In the genomic region with DNA sequence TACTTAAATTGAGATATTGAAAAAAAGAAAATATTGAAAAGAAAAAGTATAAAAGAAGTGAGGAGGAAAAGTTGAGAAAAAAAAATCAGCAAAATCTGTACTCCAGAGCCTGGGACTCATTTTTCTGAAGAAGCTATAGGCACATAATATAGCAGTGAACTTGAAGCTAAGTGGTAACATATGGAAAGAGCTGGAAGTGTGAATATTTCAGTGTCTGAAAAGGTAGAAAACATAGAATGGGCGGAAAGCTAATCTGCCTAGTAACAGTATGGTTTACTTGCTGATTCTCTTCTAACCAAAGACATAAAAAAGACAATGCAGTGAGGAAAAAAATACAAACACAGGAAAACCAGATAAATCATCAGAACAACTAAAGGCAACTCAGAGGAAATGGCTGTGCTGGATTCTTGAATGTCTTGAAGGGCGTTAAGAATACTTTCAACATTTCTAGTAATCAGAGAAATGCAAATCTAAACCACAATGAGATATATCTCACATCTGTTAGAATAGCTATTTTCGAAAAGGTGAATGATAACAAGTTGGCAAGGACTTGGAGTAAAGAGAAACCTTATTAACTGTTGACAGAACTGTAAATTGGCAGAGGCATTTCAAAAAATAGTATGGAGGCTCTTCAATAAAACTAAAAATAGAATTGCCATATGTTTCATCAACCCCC, we compare ENCODE assay signal across 16 cellular contexts.
DNase-seq lines count a peak whose midpoint lies in the region; ATAC-seq and TF ChIP-seq lines count a peak whose summit lies in the region.
"Had no signal": no experiment of that assay in that cellular context is flagged by ENCODE, and none has a peak within 500 bp of the region (broad histone marks: within the 10 kb centered on the region; RNA-seq: fewer than 3 reads in every experiment).

No MANE protein-coding gene starts in this region.

- no peaks in the 10 kb centered on the region for H3K36me3 ChIP-seq in CD8-positive, alpha-beta T cell (ENCODE audit: insufficient read depth, low read length)
- no peaks in the 10 kb centered on the region for H3K36me3 ChIP-seq in esophagus muscularis mucosa
- H3K36me3 ChIP-seq: thyroid gland had no signal

- TF ChIP-seq POLR2A in esophagus muscularis mucosa (IDR thresholded peaks at IDR 0.05; ENCODE audit: low read depth), result no peak

- intact Hi-C loops in CD8-positive, alpha-beta T cell (cut with DNase I, micrococcal nuclease), result no loop called here
- intact Hi-C loops in esophagus muscularis mucosa (cut with DNase I), result no loop called here

- WGBS in esophagus muscularis mucosa, result 64% methylated on average over 3 of the region's 3 CpGs

- POLR2A ChIA-PET in CD8-positive, alpha-beta T cell (lab: Charles Lee), result no interaction called here

- DNase-seq in GM10266 (ENCODE audit: extremely low spot score) (peak; percentile 2), esophagus muscularis mucosa (ENCODE audit: extremely low spot score) (no peak), dedifferentiated amniotic fluid mesenchymal stem cell (ENCODE audit: extremely low spot score) (no peak)
- no peak for DNase-seq in CD8-positive, alpha-beta T cell
- DNase-seq: activated CD8-positive, alpha-beta T cell treated with anti-CD3 and anti-CD28 coated beads, Interleukin-2, amount 10 ng/mL, durations not matched to agents 7 days and 5 days; activated naive CD4-positive, alpha-beta T cell treated with anti-CD3 and anti-CD28 coated beads for 36 hours; glutamatergic neuron; kidney glomerular epithelial cell; NCI-H1930; SHP77 treated with DMSO at 0.1 percent for 48 hours; thyroid gland had no signal

- no peaks in the 10 kb centered on the region for H3K36me3 Mint-ChIP-seq in CD8-positive, alpha-beta T cell

- H3K27ac Mint-ChIP-seq in CD8-positive, alpha-beta T cell, result no peak overlapping the region
- H3K27ac Mint-ChIP-seq: activated CD8-positive, alpha-beta T cell treated with anti-CD3 and anti-CD28 coated beads, Interleukin-2, amount 10 ng/mL, durations not matched to agents 7 days and 5 days; activated naive CD4-positive, alpha-beta T cell treated with anti-CD3 and anti-CD28 coated beads for 36 hours had no signal

- no peak overlapping the region for H3K4me3 ChIP-seq in CD8-positive, alpha-beta T cell (ENCODE audit: low read depth, low read length)
- no peak overlapping the region for H3K4me3 ChIP-seq in esophagus muscularis mucosa
- H3K4me3 ChIP-seq: K562, thyroid gland had no signal

- CTCF ChIA-PET in CD8-positive, alpha-beta T cell (lab: Charles Lee), result no interaction called here

- H3K9me3 Mint-ChIP-seq in CD8-positive, alpha-beta T cell, result peaks cover 11% of the 10 kb centered on the region
- H3K9me3 Mint-ChIP-seq: activated naive CD4-positive, alpha-beta T cell treated with anti-CD3 and anti-CD28 coated beads for 36 hours had no signal

- TF ChIP-seq EP300 in esophagus muscularis mucosa (IDR thresholded peaks at IDR 0.05), result no peak

- H3K4me1 Mint-ChIP-seq in CD8-positive, alpha-beta T cell (ENCODE audit: low read depth), result no peaks in the 10 kb centered on the region

- no peak overlapping the region for H3K27ac ChIP-seq in CD8-positive, alpha-beta T cell (ENCODE audit: low read depth, low read length)
- H3K27ac ChIP-seq in esophagus muscularis mucosa (replicated peaks in 1 of 4), result no peak overlapping the region
- H3K27ac ChIP-seq: thyroid gland had no signal

- no peaks in the 10 kb centered on the region for H3K27me3 Mint-ChIP-seq in CD8-positive, alpha-beta T cell (ENCODE audit: low read depth)

- H3K27me3 ChIP-seq in CD8-positive, alpha-beta T cell (ENCODE audit: insufficient read depth, low read length), result no peaks in the 10 kb centered on the region
- no peaks in the 10 kb centered on the region for H3K27me3 ChIP-seq in esophagus muscularis mucosa
- H3K27me3 ChIP-seq: thyroid gland had no signal

- no peak overlapping the region for H3K4me3 Mint-ChIP-seq in CD8-positive, alpha-beta T cell
- H3K4me3 Mint-ChIP-seq: activated CD8-positive, alpha-beta T cell treated with anti-CD3 and anti-CD28 coated beads, Interleukin-2, amount 10 ng/mL, durations not matched to agents 7 days and 5 days; activated naive CD4-positive, alpha-beta T cell treated with anti-CD3 and anti-CD28 coated beads for 36 hours had no signal

- TF ChIP-seq CTCF in GM10266 (IDR thresholded peaks at IDR 0.05; ENCODE audit: control insufficient read depth, insufficient read depth, low read depth, missing control alignments) (no peak), esophagus muscularis mucosa (IDR thresholded peaks at IDR 0.05) (no peak)
- TF ChIP-seq CTCF in CD8-positive, alpha-beta T cell (IDR thresholded peaks at IDR 0.05), result no peak

- no peaks in the 10 kb centered on the region for H3K4me1 ChIP-seq in CD8-positive, alpha-beta T cell (ENCODE audit: insufficient read depth, low read length)
- no peaks in the 10 kb centered on the region for H3K4me1 ChIP-seq in esophagus muscularis mucosa
- H3K4me1 ChIP-seq: thyroid gland had no signal

- H3K9me3 ChIP-seq in CD8-positive, alpha-beta T cell (ENCODE audit: low read length), result no peaks in the 10 kb centered on the region
- no peaks in the 10 kb centered on the region for H3K9me3 ChIP-seq in esophagus muscularis mucosa
- H3K9me3 ChIP-seq: thyroid gland had no signal

- peak; percentile 81 for ATAC-seq in GM19452 (IDR thresholded peaks at IDR 0.05; ENCODE audit: unreplicated experiment)
- peak; percentile 92 for ATAC-seq in HG02870 (IDR thresholded peaks at IDR 0.05; ENCODE audit: unreplicated experiment)
- ATAC-seq in HG03565 (IDR thresholded peaks at IDR 0.05; ENCODE audit: unreplicated experiment), result peak; percentile 86
- no peak for ATAC-seq in CD8-positive, alpha-beta T cell
- no peak for ATAC-seq in GM21737 (IDR thresholded peaks at IDR 0.05; ENCODE audit: unreplicated experiment)
- ATAC-seq: activated CD8-positive, alpha-beta T cell treated with anti-CD3 and anti-CD28 coated beads, Interleukin-2, amount 10 ng/mL, durations not matched to agents 7 days and 5 days; K562 had no signal

Comparison
In these comparisons a context has a peak if more than half of its experiments do, and no peak if none do; other contexts are left out.
1. ATAC-seq: peak in GM19452 (single experiment), HG02870 (single experiment) and HG03565 (single experiment); none in CD8-positive, alpha-beta T cell (single experiment) and GM21737 (single experiment).